7 cellular contexts compared by ENCODE assay signal in the genomic region with DNA sequence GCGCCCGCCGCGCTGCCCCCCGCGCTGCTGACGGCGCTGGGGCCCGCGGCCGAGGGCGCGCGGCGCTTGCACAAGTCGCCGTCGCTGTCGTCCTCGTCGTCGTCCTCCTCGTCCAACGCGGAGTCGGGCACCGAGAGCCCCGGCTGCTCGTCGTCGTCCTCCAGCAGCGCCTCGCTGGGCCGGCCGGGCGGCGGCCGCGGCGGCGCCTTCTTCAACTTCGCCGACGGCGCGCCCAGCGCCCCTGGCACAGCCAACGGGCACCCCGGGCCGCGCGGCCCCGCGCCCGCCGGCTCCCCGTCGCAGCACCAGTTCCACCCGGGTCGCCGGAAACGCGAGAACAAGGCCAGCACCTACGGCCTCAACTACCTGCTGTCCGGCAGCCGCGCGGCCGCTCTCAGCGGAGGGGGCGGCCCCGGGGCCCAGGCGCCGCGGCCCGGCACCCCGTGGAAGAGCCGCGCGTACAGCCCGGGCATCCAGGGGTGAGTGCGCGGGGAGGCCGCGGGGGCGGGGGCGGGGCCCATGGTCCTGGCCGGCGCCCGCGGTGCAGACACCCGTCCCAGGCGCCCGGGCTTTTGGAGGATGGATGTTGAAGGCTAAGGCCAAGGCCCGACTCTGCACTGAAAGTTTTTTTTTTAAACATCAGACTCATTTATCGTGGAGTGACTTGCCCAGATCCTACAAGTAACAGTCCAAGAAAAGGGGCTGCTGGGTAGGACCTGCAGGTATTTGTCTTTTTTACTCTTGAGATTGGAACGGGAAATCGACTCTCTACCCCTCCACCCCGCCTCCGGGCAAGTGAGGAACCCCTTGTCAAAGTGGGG. TPM values are rescaled to one million over a fixed set of nuclear protein-coding genes. Genes with fewer than 3 reads are reported as not detected.
A peak's percentile ranks its signal among the peaks of the same experiment; 100 is the strongest.
DNase-seq lines count a peak whose midpoint lies in the region; ATAC-seq, FAIRE-seq and TF ChIP-seq lines count a peak whose summit lies in the region.

No MANE protein-coding gene starts in this region.

- H3K4me2 ChIP-seq in astrocyte (ENCODE audit: low read length): peak overlapping the region; percentile 92

- H3K27ac Mint-ChIP-seq in astrocyte (ENCODE audit: unreplicated experiment) (peak overlapping the region; percentile 72), immature natural killer cell (peak overlapping the region; percentile 59 to 84 (median 77))

- no peak for ATAC-seq in stimulated activated naive CD8-positive, alpha-beta T cell treated with anti-CD3 and anti-CD28 coated beads, Interleukin-15, Interleukin-2, amounts not matched to agents 100 U/mL and 50 U/mL, for 24 hours
- no peak for ATAC-seq in GM21515 (IDR thresholded peaks at IDR 0.05; ENCODE audit: unreplicated experiment)
- ATAC-seq in GM21825 (IDR thresholded peaks at IDR 0.05; ENCODE audit: unreplicated experiment): no peak

- peaks cover 53% of the 10 kb centered on the region for H3K79me2 ChIP-seq in astrocyte (ENCODE audit: insufficient read depth, low read length)

- H3K36me3 ChIP-seq in NT2/D1 (ENCODE audit: insufficient read depth, insufficient read length, low read length) (peaks cover 36% of the 10 kb centered on the region), astrocyte (ENCODE audit: insufficient read depth, low read length) (no peaks in the 10 kb centered on the region)

- H3K4me1 ChIP-seq in NT2/D1 (ENCODE audit: insufficient read depth, insufficient read length): peaks cover 6% of the 10 kb centered on the region
- H3K4me1 ChIP-seq in astrocyte (ENCODE audit: insufficient read depth, low read length): peaks cover 13% of the 10 kb centered on the region

- FAIRE-seq in GM12892 (lab: Jason Lieb, UNC) (peak; percentile 30), astrocyte (lab: Jason Lieb, UNC) (no peak)

- H3K9me3 Mint-ChIP-seq in astrocyte (ENCODE audit: unreplicated experiment) (no peaks in the 10 kb centered on the region), immature natural killer cell (no peaks in the 10 kb centered on the region)

- H3K27me3 ChIP-seq in NT2/D1 (ENCODE audit: insufficient read depth, insufficient read length): peaks cover 10% of the 10 kb centered on the region
- H3K27me3 ChIP-seq in astrocyte (ENCODE audit: insufficient read depth, low read length): no peaks in the 10 kb centered on the region

- H3K9ac ChIP-seq in NT2/D1 (ENCODE audit: insufficient read length, low read depth) (peak overlapping the region; percentile 72), astrocyte (ENCODE audit: low read length) (peak overlapping the region; percentile 80)

- H3K4me1 Mint-ChIP-seq in astrocyte (ENCODE audit: low read depth, unreplicated experiment) (peaks cover 21% of the 10 kb centered on the region), immature natural killer cell (peaks cover 53 to 57% of the 10 kb centered on the region in 2 donors)

- H3K4me3 Mint-ChIP-seq in astrocyte (ENCODE audit: unreplicated experiment): peak overlapping the region; percentile 91
- H3K4me3 Mint-ChIP-seq in immature natural killer cell: peak overlapping the region; percentile 85 to 87 (median 85)

- no peaks in the 10 kb centered on the region for H3K9me3 ChIP-seq in NT2/D1 (ENCODE audit: insufficient read depth, low read length)
- H3K9me3 ChIP-seq in astrocyte (ENCODE audit: insufficient read depth, low read depth, low read length): no peaks in the 10 kb centered on the region

- DNase-seq in GM12892 (ENCODE audit: insufficient read length) (no peak), NT2/D1 (ENCODE audit: low read depth, low spot score) (no peak), astrocyte (ENCODE audit: low read depth) (no peak), immature natural killer cell (peak; percentile 21 to 32 (median 26))
- peak; percentile 42 for DNase-seq in stimulated activated naive CD8-positive, alpha-beta T cell treated with anti-CD3 and anti-CD28 coated beads, Interleukin-15, Interleukin-2, amounts not matched to agents 100 U/mL and 50 U/mL, for 24 hours

- peak overlapping the region; percentile 31 for H2AFZ ChIP-seq in astrocyte (ENCODE audit: low read depth, low read length)

- peak overlapping the region; percentile 37 for H3K27ac ChIP-seq in astrocyte (ENCODE audit: low read depth, low read length)

- no peak for TF ChIP-seq CTCF in astrocyte (IDR thresholded peaks at IDR 0.05; ENCODE audit: insufficient read depth, low read depth, low read length)

- no peak for TF ChIP-seq POLR2A in GM12892 (IDR thresholded peaks at IDR 0.05; ENCODE audit: low read depth, low read length)

- H3K27me3 Mint-ChIP-seq in astrocyte (ENCODE audit: low read depth, unreplicated experiment) (no peaks in the 10 kb centered on the region), immature natural killer cell (ENCODE audit: low read depth in 3 of 3) (peaks cover 4 to 27% (median 19%) of the 10 kb centered on the region in 3 donors)

- H3K4me3 ChIP-seq in NT2/D1 (ENCODE audit: insufficient read length, low read depth): peak overlapping the region; percentile 64
- H3K4me3 ChIP-seq in astrocyte (ENCODE audit: insufficient read depth, low read depth, low read length): peak overlapping the region; percentile 85

- peaks cover 50% of the 10 kb centered on the region for H4K20me1 ChIP-seq in astrocyte (ENCODE audit: insufficient read depth, low read length)

- H3K36me3 Mint-ChIP-seq in astrocyte (ENCODE audit: low read depth, unreplicated experiment): peaks cover 6% of the 10 kb centered on the region
- no peaks in the 10 kb centered on the region for H3K36me3 Mint-ChIP-seq in immature natural killer cell

RNA-seq across cellular contexts. Expression of gene TENT4A, which starts 1.2 kb away (rescaled TPM):
- 18.4 TPM for polyA plus RNA-seq in GM12892 (2012; ENCODE audit: missing spikeins)
- 16.8 and 18.8 TPM in 2 replicates for total RNA-seq in astrocyte
- polyA plus RNA-seq in immature natural killer cell: 1 to 10 TPM in 1 of 3 donors, under 1 TPM in 2; 0.05 to 1.6 (median 0.84) TPM

Comparison
In these comparisons a context has a peak if more than half of its experiments do, and no peak if none do; other contexts are left out.
1. DNase-seq: peak in immature natural killer cell (3 of 3) and stimulated activated naive CD8-positive, alpha-beta T cell treated with anti-CD3 and anti-CD28 coated beads, Interleukin-15, Interleukin-2, amounts not matched to agents 100 U/mL and 50 U/mL, for 24 hours (single experiment); none in GM12892 (single experiment), NT2/D1 (single experiment) and astrocyte (single experiment).